ENCODE assay signal across 9 cellular contexts in genomic region chr10:71255817-71256660, GRCh38.
DNase-seq lines count a peak whose midpoint lies in the region; ATAC-seq, FAIRE-seq and TF ChIP-seq lines count a peak whose summit lies in the region.
"Had no signal": no experiment of that assay in that cellular context is flagged by ENCODE, and none has a peak within 500 bp of the region (broad histone marks: within the 10 kb centered on the region; RNA-seq: fewer than 3 reads in every experiment).

No MANE protein-coding gene starts in this region.

- ATAC-seq in HG03571 (IDR thresholded peaks at IDR 0.05; ENCODE audit: unreplicated experiment) = no peak
- ATAC-seq: gastroesophageal sphincter had no signal

- H3K9me3 Mint-ChIP-seq in T-helper 2 cell treated with Interferon-gamma antibody and Interleukin-4, amounts not matched to agents 5 μg/mL and 100 μg/mL, for 36 hours = no peaks in the 10 kb centered on the region

- H3K4me1 Mint-ChIP-seq in T-helper 2 cell treated with Interferon-gamma antibody and Interleukin-4, amounts not matched to agents 5 μg/mL and 100 μg/mL, for 36 hours (ENCODE audit: low read depth) = no peaks in the 10 kb centered on the region

- FAIRE-seq in H54 (lab: Jason Lieb, UNC) = peak; percentile 90

- no peak overlapping the region for H3K4me3 Mint-ChIP-seq in T-helper 2 cell treated with Interferon-gamma antibody and Interleukin-4, amounts not matched to agents 5 μg/mL and 100 μg/mL, for 36 hours

- DNase-seq in H54 (ENCODE audit: insufficient read length, low spot score) (peak; percentile 81), NCI-H774 (lab: John Stamatoyannopoulos, UW) (peak; percentile 49), fibroblast of mammary gland (ENCODE audit: low read depth) (peak; percentile 92), skeletal muscle cell (ENCODE audit: low read depth) (peak; percentile 81), HuH-7 (ENCODE audit: low spot score) (no peak), germinal center (ENCODE audit: low spot score) (no peak)
- no peak for DNase-seq in T-helper 2 cell treated with Interferon-gamma antibody and Interleukin-4, amounts not matched to agents 5 μg/mL and 100 μg/mL, for 36 hours (ENCODE audit: low spot score)

- 0 out of 2 replicates have a peak, but pooled peaks have one; percentile 12 for TF ChIP-seq POLR2A in H54 (IDR thresholded peaks at IDR 0.05; ENCODE audit: low read depth, low read length)

- H3K36me3 Mint-ChIP-seq in T-helper 2 cell treated with Interferon-gamma antibody and Interleukin-4, amounts not matched to agents 5 μg/mL and 100 μg/mL, for 36 hours (ENCODE audit: low read depth) = no peaks in the 10 kb centered on the region

- TF ChIP-seq CTCF in fibroblast of mammary gland (conservative IDR thresholded peaks at IDR 0.05; ENCODE audit: control insufficient read depth, insufficient read depth, low read depth, low read length) = no peak

- H3K4me3 ChIP-seq in fibroblast of mammary gland (ENCODE audit: control insufficient read depth, low read depth, low read length) (no peak overlapping the region), skeletal muscle cell (ENCODE audit: low read depth, low read length) (no peak overlapping the region)
- H3K4me3 ChIP-seq: gastroesophageal sphincter had no signal

- no peaks in the 10 kb centered on the region for H3K27me3 Mint-ChIP-seq in T-helper 2 cell treated with Interferon-gamma antibody and Interleukin-4, amounts not matched to agents 5 μg/mL and 100 μg/mL, for 36 hours (ENCODE audit: low read depth)

- no peak overlapping the region for H3K27ac Mint-ChIP-seq in T-helper 2 cell treated with Interferon-gamma antibody and Interleukin-4, amounts not matched to agents 5 μg/mL and 100 μg/mL, for 36 hours

Comparison
In these comparisons a context has a peak if more than half of its experiments do, and no peak if none do; other contexts are left out.
1. DNase-seq: peak in H54 (single experiment), NCI-H774 (single experiment), fibroblast of mammary gland (single experiment) and skeletal muscle cell (single experiment); none in T-helper 2 cell treated with Interferon-gamma antibody and Interleukin-4, amounts not matched to agents 5 μg/mL and 100 μg/mL, for 36 hours (single experiment), HuH-7 (single experiment) and germinal center (single experiment).